ENCODE assay signal across 8 cellular contexts in the genomic region with DNA sequence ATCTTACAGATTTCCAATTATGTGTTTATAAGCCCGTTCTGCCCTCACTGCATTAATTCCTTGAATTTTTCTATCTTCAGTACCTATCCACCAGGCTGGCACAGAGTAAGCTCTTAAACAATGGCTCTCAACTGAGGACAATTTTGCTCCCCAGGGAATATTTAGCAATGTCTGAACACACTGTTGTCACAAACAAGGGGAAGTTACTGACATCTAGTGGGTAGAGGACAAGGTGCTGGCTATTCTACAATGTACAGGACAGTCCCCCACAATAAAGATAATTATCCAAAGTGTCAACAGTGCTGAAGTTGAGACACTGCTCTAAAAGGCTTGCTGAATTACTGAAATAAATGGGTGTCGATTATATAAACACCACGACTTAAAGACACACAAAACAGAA. TPM values are rescaled to one million over a fixed set of nuclear protein-coding genes. Genes with fewer than 3 reads are reported as not detected.
DNase-seq lines count a peak whose midpoint lies in the region; ATAC-seq and TF ChIP-seq lines count a peak whose summit lies in the region.

No MANE protein-coding gene starts in this region.

- no peak for TF ChIP-seq POLR2A in prostate gland (IDR thresholded peaks at IDR 0.05)
- TF ChIP-seq POLR2A in esophagus muscularis mucosa (IDR thresholded peaks at IDR 0.05; ENCODE audit: low read depth) = no peak

- H3K36me3 ChIP-seq in OCI-LY3 (replicated peaks; ENCODE audit: low read depth, low read length) (peaks cover 7% of the 10 kb centered on the region), prostate gland (no peaks in the 10 kb centered on the region), esophagus muscularis mucosa (peaks cover 11 to 33% (median 27%) of the 10 kb centered on the region in 4 donors)

- H3K4me1 ChIP-seq in OCI-LY3 (ENCODE audit: low read length) (peaks cover 5% of the 10 kb centered on the region), prostate gland (replicated peaks) (no peaks in the 10 kb centered on the region), esophagus muscularis mucosa (peaks cover 23 to 50% (median 44%) of the 10 kb centered on the region in 4 donors)

- no peaks in the 10 kb centered on the region for H3K27me3 ChIP-seq in OCI-LY3 (ENCODE audit: low read depth, low read length)
- no peaks in the 10 kb centered on the region for H3K27me3 ChIP-seq in prostate gland (replicated peaks; ENCODE audit: insufficient read depth)
- H3K27me3 ChIP-seq in esophagus muscularis mucosa = no peaks in the 10 kb centered on the region

- H3K4me3 ChIP-seq in OCI-LY3 (ENCODE audit: low read length) (no peak overlapping the region), prostate gland (no peak overlapping the region), esophagus muscularis mucosa (no peak overlapping the region)

- DNase-seq in left lobe of liver (ENCODE audit: low spot score) (no peak), prostate gland (ENCODE audit: low spot score) (no peak), NCI-H1092 treated with DMSO at 0.1 percent for 48 hours (lab: John Stamatoyannopoulos, UW) (no peak), esophagus muscularis mucosa (ENCODE audit: extremely low spot score) (no peak)

- peaks cover 62% of the 10 kb centered on the region for H3K79me2 ChIP-seq in OCI-LY3 (ENCODE audit: low read length)

- no peak overlapping the region for H3K27ac ChIP-seq in OCI-LY3 (ENCODE audit: low read length)
- no peak overlapping the region for H3K27ac ChIP-seq in prostate gland
- no peak overlapping the region for H3K27ac ChIP-seq in esophagus muscularis mucosa (replicated peaks in 1 of 4)

- H3K9me3 ChIP-seq in OCI-LY3 (ENCODE audit: insufficient read depth, low read length) (no peaks in the 10 kb centered on the region), prostate gland (no peaks in the 10 kb centered on the region), esophagus muscularis mucosa (no peaks in the 10 kb centered on the region)

- no peak for TF ChIP-seq EP300 in esophagus muscularis mucosa (IDR thresholded peaks at IDR 0.05)

- H3K9ac ChIP-seq in OCI-LY3 (ENCODE audit: low read length) = no peak overlapping the region

- peak; percentile 40 for ATAC-seq in HG02678 (IDR thresholded peaks at IDR 0.05; ENCODE audit: unreplicated experiment)
- peak; percentile 74 for ATAC-seq in left lobe of liver
- no peak for ATAC-seq in GM18519 (IDR thresholded peaks at IDR 0.05; ENCODE audit: low FRiP score, unreplicated experiment)

- H2AFZ ChIP-seq in OCI-LY3 (ENCODE audit: low read depth, low read length) = no peak overlapping the region

- TF ChIP-seq CTCF in GM12873 (IDR thresholded peaks at IDR 0.05; ENCODE audit: insufficient read depth, low read depth, low read length, missing control alignments) (peak; percentile 33), OCI-LY3 (IDR thresholded peaks at IDR 0.05; ENCODE audit: low read depth, low read length) (peak; percentile 15; the same call in 1 of the 2 replicates), prostate gland (IDR thresholded peaks at IDR 0.05) (no peak), esophagus muscularis mucosa (IDR thresholded peaks at IDR 0.05) (no peak)

- no peak overlapping the region for H3K4me2 ChIP-seq in OCI-LY3 (ENCODE audit: low read length)

- 72% methylated on average over 3 of the region's 3 CpGs for WGBS in prostate gland
- WGBS in esophagus muscularis mucosa = 87% methylated on average over 3 of the region's 3 CpGs

- intact Hi-C loops in prostate gland (cut with DNase I) (loop anchor here (10.0 kb wide), 1 partner anchor 1011 kb away; a partner anchor contains a TSS), esophagus muscularis mucosa (cut with DNase I) (no loop called here)

- no peaks in the 10 kb centered on the region for H4K20me1 ChIP-seq in OCI-LY3 (ENCODE audit: insufficient read depth, low read length)

RNA-seq across cellular contexts. Expression of a gene that starts 5.0 kb away (rescaled TPM):
- total RNA-seq in left lobe of liver (108 TPM), prostate gland (10 to 100 TPM; 74.1 to 80.1 TPM), esophagus muscularis mucosa (100 to 1,000 TPM in 1 of 4 donors, 10 to 100 TPM in 3; 83.5 to 101 (median 90.9) TPM)

RNA-seq across cellular contexts. Expression of a gene that starts 5.5 kb away (rescaled TPM):
- total RNA-seq in left lobe of liver = 194 TPM
- 100 to 1,000 TPM; 305 to 491 TPM for total RNA-seq in prostate gland
- 100 to 1,000 TPM; 219 to 381 (median 342) TPM for total RNA-seq in esophagus muscularis mucosa

Comparison
In these comparisons a context has a peak if more than half of its experiments do, and no peak if none do; other contexts are left out.
1. CTCF ChIP-seq: peak in GM12873 (single experiment) and OCI-LY3 (single experiment); none in prostate gland (0 of 4) and esophagus muscularis mucosa (0 of 3).